In the genomic region with DNA sequence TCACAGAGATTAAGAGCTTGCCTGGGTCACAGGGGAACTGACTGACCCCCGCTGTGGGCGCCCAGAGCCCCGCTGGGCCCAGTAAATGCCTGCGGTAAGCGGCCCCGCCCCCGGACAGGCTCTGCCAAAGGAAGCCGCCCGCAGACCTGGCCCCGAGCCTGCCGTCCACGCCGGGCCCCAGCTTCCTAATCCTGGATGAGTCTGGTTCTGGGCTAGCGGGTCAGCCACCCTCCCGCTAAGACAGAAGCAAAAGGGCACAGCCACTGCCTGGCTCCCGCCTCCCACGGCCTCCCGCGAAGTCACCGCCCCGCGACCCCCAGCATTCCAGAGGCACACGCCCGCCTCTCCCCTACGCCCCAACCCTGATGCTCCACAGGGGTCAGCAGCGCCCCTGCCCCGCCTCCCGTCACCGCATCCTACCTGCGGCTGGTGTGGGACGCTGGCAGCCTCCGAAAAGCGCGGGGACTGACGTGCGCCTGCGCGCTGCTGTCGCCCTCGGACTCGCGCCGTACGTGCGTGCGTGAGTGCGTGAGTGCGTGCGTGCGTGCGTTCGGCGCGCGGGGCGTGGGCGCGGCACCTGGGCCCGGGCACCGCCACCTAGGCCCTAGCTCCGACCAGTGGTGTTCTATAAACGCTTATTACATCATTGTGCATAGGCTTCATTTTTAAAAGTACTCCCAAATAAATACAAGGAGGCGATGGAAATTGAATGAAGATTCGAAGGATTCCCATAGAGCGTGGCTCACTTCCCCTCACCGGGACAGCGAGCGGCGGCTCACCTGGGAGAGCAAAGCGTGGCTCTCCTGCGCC, we compare ENCODE assay signal across 8 cellular contexts. TPM values are rescaled to one million over a fixed set of nuclear protein-coding genes. Genes with fewer than 3 reads are reported as not detected.
DNase-seq lines count a peak whose midpoint lies in the region; ATAC-seq lines count a peak whose summit lies in the region.

A gene with protein sequence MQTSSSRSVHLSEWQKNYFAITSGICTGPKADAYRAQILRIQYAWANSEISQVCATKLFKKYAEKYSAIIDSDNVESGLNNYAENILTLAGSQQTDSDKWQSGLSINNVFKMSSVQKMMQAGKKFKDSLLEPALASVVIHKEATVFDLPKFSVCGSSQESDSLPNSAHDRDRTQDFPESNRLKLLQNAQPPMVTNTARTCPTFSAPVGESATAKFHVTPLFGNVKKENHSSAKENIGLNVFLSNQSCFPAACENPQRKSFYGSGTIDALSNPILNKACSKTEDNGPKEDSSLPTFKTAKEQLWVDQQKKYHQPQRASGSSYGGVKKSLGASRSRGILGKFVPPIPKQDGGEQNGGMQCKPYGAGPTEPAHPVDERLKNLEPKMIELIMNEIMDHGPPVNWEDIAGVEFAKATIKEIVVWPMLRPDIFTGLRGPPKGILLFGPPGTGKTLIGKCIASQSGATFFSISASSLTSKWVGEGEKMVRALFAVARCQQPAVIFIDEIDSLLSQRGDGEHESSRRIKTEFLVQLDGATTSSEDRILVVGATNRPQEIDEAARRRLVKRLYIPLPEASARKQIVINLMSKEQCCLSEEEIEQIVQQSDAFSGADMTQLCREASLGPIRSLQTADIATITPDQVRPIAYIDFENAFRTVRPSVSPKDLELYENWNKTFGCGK (minus strand): TSS at position 470 of the 810 bp plus-strand sequence. CDS start 3,063 bp downstream, outside the sequence.

- peak within 1 kb of the TSS; percentile 81 to 90 for H3K27ac ChIP-seq in esophagus (ENCODE audit: low read depth in 2 of 2, low read length in 1 of 2)
- H3K27ac ChIP-seq in muscle layer of duodenum (ENCODE audit: low read length) = no peak within 1 kb of the TSS

- H3K27me3 ChIP-seq in esophagus (ENCODE audit: control insufficient read depth in 1 of 2, insufficient read depth in 2 of 2, low read length in 2 of 2) (no peaks in the 10 kb centered on the region), muscle layer of duodenum (ENCODE audit: low read depth, low read length) (no peaks in the 10 kb centered on the region)

- no peaks in the 10 kb centered on the region for H3K9me3 ChIP-seq in esophagus (ENCODE audit: control insufficient read depth in 2 of 2, insufficient read depth in 1 of 2, low read depth in 1 of 2, low read length in 1 of 2)
- H3K9me3 ChIP-seq in muscle layer of duodenum (ENCODE audit: control insufficient read depth in 1 of 2, low read length in 2 of 2) = no peaks in the 10 kb centered on the region

- H3K4me1 ChIP-seq in esophagus (ENCODE audit: control insufficient read depth in 2 of 2, insufficient read depth in 2 of 2, low read length in 1 of 2) (peaks cover 3 to 4% of the 10 kb centered on the region in 2 donors), muscle layer of duodenum (ENCODE audit: control insufficient read depth in 1 of 2, insufficient read depth in 2 of 2, low read length in 2 of 2) (peaks cover 5 to 11% of the 10 kb centered on the region in 2 donors)

- H3K4me3 ChIP-seq in esophagus (ENCODE audit: low read depth in 1 of 2, low read length in 2 of 2) = peak within 1 kb of the TSS; percentile 86 to 87
- peak within 1 kb of the TSS; percentile 49 to 97 for H3K4me3 ChIP-seq in muscle layer of duodenum (ENCODE audit: low read depth in 1 of 2, low read length in 2 of 2)

- DNase-seq in DMS114 treated with DMSO at 0.1 percent for 48 hours (lab: John Stamatoyannopoulos, UW; ENCODE audit: unreplicated experiment) (peak; percentile 60), HuH-7 (ENCODE audit: low spot score) (peak; percentile 81), OCI-M1 (lab: John Stamatoyannopoulos, UW) (peak; percentile 80)
- peak; percentile 83 for DNase-seq in activated T-cell treated with anti-CD3 and anti-CD28 coated beads, Interleukin-2, amount 50 U/mL, for 1 hour
- peak; percentile 56 for DNase-seq in stimulated activated CD8-positive, alpha-beta memory T cell treated with anti-CD3 and anti-CD28 coated beads, Interleukin-7, amount 100 ng/mL, for 24 hours (ENCODE audit: low read depth)

- peak; percentile 81 for ATAC-seq in GM21526 (IDR thresholded peaks at IDR 0.05; ENCODE audit: low FRiP score, unreplicated experiment)

- H3K36me3 ChIP-seq in esophagus (ENCODE audit: control insufficient read depth in 2 of 2, insufficient read depth in 2 of 2, low read length in 1 of 2) (peaks cover 0 to 4% of the 10 kb centered on the region in 2 donors), muscle layer of duodenum (ENCODE audit: control insufficient read depth in 1 of 2, insufficient read depth in 2 of 2, low read length in 2 of 2) (peaks cover 19 to 20% of the 10 kb centered on the region in 2 donors)

- WGBS in esophagus, 2 donors = 1 to 2% methylated on average over 71 of the region's 71 CpGs

RNA-seq across cellular contexts. Expression of the gene that starts here (rescaled TPM):
- 10 to 100 TPM in 1 of 2 donors, 1 to 10 TPM in 1; 7.7 to 10.7 TPM for polyA plus RNA-seq in esophagus
